2 cellular contexts compared by ENCODE assay signal in the genomic region with DNA sequence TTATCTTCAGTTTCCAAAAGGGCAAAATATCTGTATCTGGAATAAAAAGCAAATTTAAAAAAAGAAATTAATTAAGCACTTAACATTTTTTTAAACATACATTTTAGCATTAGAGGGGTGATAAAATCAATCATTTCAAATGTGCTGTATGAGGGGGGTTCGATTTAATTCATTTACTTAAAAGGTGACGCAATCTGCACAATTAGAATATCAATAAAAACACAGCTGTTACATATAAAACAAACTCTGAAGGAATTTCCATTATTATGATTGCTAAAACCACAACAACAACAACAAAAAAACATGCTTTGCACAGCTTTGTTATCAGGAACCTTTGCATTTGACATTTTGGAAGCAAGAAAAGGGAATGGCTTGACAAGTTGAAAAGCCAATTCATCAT.
TF ChIP-seq lines count a peak whose summit lies in the region.

No MANE protein-coding gene starts in this region.

TF ChIP-seq in GM23338, 12 proteins besides CTCF, POLR2A, EP300 and RAD21:
- no peak for TF ChIP-seq CREB1 (CRISPR knock-in tag; IDR thresholded peaks at IDR 0.05; ENCODE audit: low read depth)
- no peak for TF ChIP-seq POLR2AphosphoS5 (IDR thresholded peaks at IDR 0.05; ENCODE audit: low read depth)
- no peak for TF ChIP-seq ZNF114 (CRISPR knock-in tag; IDR thresholded peaks at IDR 0.05)

TF ChIP-seq in H1, 55 proteins besides CTCF, POLR2A, EP300 and RAD21:
- TF ChIP-seq BRCA1 (IDR thresholded peaks at IDR 0.05; ENCODE audit: low read depth, low read length), result no peak
- peak; percentile 90 for TF ChIP-seq CEBPB (IDR thresholded peaks at IDR 0.05; ENCODE audit: low read depth, low read length)
- TF ChIP-seq ZNF274 (IDR thresholded peaks at IDR 0.05; ENCODE audit: borderline replicate concordance, extremely low read depth, low read length), result no peak
- TF ChIP-seq CBX8 (IDR thresholded peaks at IDR 0.05; ENCODE audit: borderline replicate concordance, low read depth, low read length), result no peak
- TF ChIP-seq TAF1 (IDR thresholded peaks at IDR 0.05; ENCODE audit: low read depth, low read length), result no peak
TF ChIP-seq in H1: peak in this region for 1.
